ENCODE assay signal across 18 cellular contexts in genomic region chr12:75550906-75551305, GRCh38. TPM values are rescaled to one million over a fixed set of nuclear protein-coding genes. Genes with fewer than 3 reads are reported as not detected.
A peak's percentile ranks its signal among the peaks of the same experiment; 100 is the strongest.
DNase-seq lines count a peak whose midpoint lies in the region; ATAC-seq, FAIRE-seq and TF ChIP-seq lines count a peak whose summit lies in the region.
"Had no signal": no experiment of that assay in that cellular context is flagged by ENCODE, and none has a peak within 500 bp of the region (broad histone marks: within the 10 kb centered on the region; RNA-seq: fewer than 3 reads in every experiment).

No MANE protein-coding gene starts in this region.

- intact Hi-C loops in natural killer cell (cut with micrococcal nuclease) = no loop called here

- ATAC-seq in natural killer cell treated with Interleukin-12 subunit alpha and Interleukin-12 subunit beta and Interleukin-15 and Interleukin-18, amount 100 ng/mL, for 72 hours = no peak
- ATAC-seq in natural killer cell = no peak
- ATAC-seq in GM21423 (IDR thresholded peaks at IDR 0.05; ENCODE audit: unreplicated experiment) = no peak
- ATAC-seq in GM21529 (IDR thresholded peaks at IDR 0.05; ENCODE audit: unreplicated experiment) = no peak

- H3K4me2 ChIP-seq in astrocyte (ENCODE audit: low read length) = no peak overlapping the region
- H3K4me2 ChIP-seq: KMS-11, PC-9 had no signal

- TF ChIP-seq CTCF in natural killer cell (IDR thresholded peaks at IDR 0.05) = no peak
- no peak for TF ChIP-seq CTCF in astrocyte (IDR thresholded peaks at IDR 0.05; ENCODE audit: insufficient read depth, low read depth, low read length)

- FAIRE-seq in astrocyte (lab: Jason Lieb, UNC) = no peak
- FAIRE-seq: GM12891, GM19239 had no signal

- no peaks in the 10 kb centered on the region for H3K79me2 ChIP-seq in astrocyte (ENCODE audit: insufficient read depth, low read length)

- no peaks in the 10 kb centered on the region for H3K36me3 ChIP-seq in astrocyte (ENCODE audit: insufficient read depth, low read length)

- H3K36me3 Mint-ChIP-seq in natural killer cell treated with Interleukin-12 subunit alpha and Interleukin-12 subunit beta and Interleukin-15 and Interleukin-18, amount 100 ng/mL, for 72 hours = no peaks in the 10 kb centered on the region
- no peaks in the 10 kb centered on the region for H3K36me3 Mint-ChIP-seq in natural killer cell
- H3K36me3 Mint-ChIP-seq in astrocyte (ENCODE audit: low read depth, unreplicated experiment) = no peaks in the 10 kb centered on the region
- H3K36me3 Mint-ChIP-seq: CD4-positive, alpha-beta memory T cell had no signal

- no peaks in the 10 kb centered on the region for H3K27me3 ChIP-seq in astrocyte (ENCODE audit: insufficient read depth, low read length)

- peaks cover 6 to 13% of the 10 kb centered on the region in 2 donors for H3K4me1 Mint-ChIP-seq in natural killer cell treated with Interleukin-12 subunit alpha and Interleukin-12 subunit beta and Interleukin-15 and Interleukin-18, amount 100 ng/mL, for 72 hours (ENCODE audit: low read depth in 2 of 2)
- no peaks in the 10 kb centered on the region for H3K4me1 Mint-ChIP-seq in natural killer cell
- peaks cover 19% of the 10 kb centered on the region for H3K4me1 Mint-ChIP-seq in astrocyte (ENCODE audit: low read depth, unreplicated experiment)
- H3K4me1 Mint-ChIP-seq: B cell; CD4-positive, alpha-beta memory T cell had no signal

- H3K9me3 ChIP-seq in astrocyte (ENCODE audit: insufficient read depth, low read depth, low read length) = no peaks in the 10 kb centered on the region

- peaks cover 15% of the 10 kb centered on the region for H3K4me1 ChIP-seq in astrocyte (ENCODE audit: insufficient read depth, low read length)

- H4K20me1 ChIP-seq in astrocyte (ENCODE audit: insufficient read depth, low read length) = no peaks in the 10 kb centered on the region

- H3K4me3 Mint-ChIP-seq in natural killer cell treated with Interleukin-12 subunit alpha and Interleukin-12 subunit beta and Interleukin-15 and Interleukin-18, amount 100 ng/mL, for 72 hours = peak overlapping the region; percentile 21
- H3K4me3 Mint-ChIP-seq in natural killer cell = no peak overlapping the region
- H3K4me3 Mint-ChIP-seq in astrocyte (ENCODE audit: unreplicated experiment) = no peak overlapping the region
- H3K4me3 Mint-ChIP-seq: B cell; CD4-positive, alpha-beta memory T cell had no signal

- H3K27ac Mint-ChIP-seq in natural killer cell treated with Interleukin-12 subunit alpha and Interleukin-12 subunit beta and Interleukin-15 and Interleukin-18, amount 100 ng/mL, for 72 hours = peak overlapping the region in 1 of 2 donors; percentile 5
- H3K27ac Mint-ChIP-seq in natural killer cell = no peak overlapping the region
- H3K27ac Mint-ChIP-seq in astrocyte (ENCODE audit: unreplicated experiment) = no peak overlapping the region
- H3K27ac Mint-ChIP-seq: B cell; CD4-positive, alpha-beta memory T cell had no signal

- H3K9me3 Mint-ChIP-seq in natural killer cell treated with Interleukin-12 subunit alpha and Interleukin-12 subunit beta and Interleukin-15 and Interleukin-18, amount 100 ng/mL, for 72 hours = no peaks in the 10 kb centered on the region
- H3K9me3 Mint-ChIP-seq in natural killer cell (no peaks in the 10 kb centered on the region), astrocyte (ENCODE audit: unreplicated experiment) (no peaks in the 10 kb centered on the region)
- H3K9me3 Mint-ChIP-seq: CD4-positive, alpha-beta memory T cell had no signal

- no peak overlapping the region for H3K9ac ChIP-seq in astrocyte (ENCODE audit: low read length)
- H3K9ac ChIP-seq: KMS-11 had no signal

- no peak overlapping the region for H2AFZ ChIP-seq in astrocyte (ENCODE audit: low read depth, low read length)
- H2AFZ ChIP-seq: PC-9 had no signal

- no peak overlapping the region for H3K27ac ChIP-seq in astrocyte (ENCODE audit: low read depth, low read length)
- H3K27ac ChIP-seq: KMS-11, PC-9 had no signal

- DNase-seq in natural killer cell treated with Interleukin-12 subunit alpha and Interleukin-12 subunit beta and Interleukin-15 and Interleukin-18, amount 100 ng/mL, for 72 hours (ENCODE audit: low spot score) = no peak
- DNase-seq in natural killer cell (no peak), astrocyte (ENCODE audit: low read depth) (peak; percentile 67), glomerular endothelial cell (ENCODE audit: extremely low read depth, low read depth, low spot score) (peak; percentile 31)
- no peak for DNase-seq in activated CD8-positive, alpha-beta memory T cell treated with anti-CD3 and anti-CD28 coated beads, Interleukin-2, amount 50 U/mL, for 48 hours
- DNase-seq: CD4-positive, alpha-beta memory T cell; GOT3; MM.1S; NCI-H1930; NCI-H2171; NCI-H774; PC-9 had no signal

- H3K27me3 Mint-ChIP-seq in natural killer cell treated with Interleukin-12 subunit alpha and Interleukin-12 subunit beta and Interleukin-15 and Interleukin-18, amount 100 ng/mL, for 72 hours = peaks cover 37 to 49% of the 10 kb centered on the region in 2 donors
- H3K27me3 Mint-ChIP-seq in natural killer cell (ENCODE audit: low read depth in 2 of 2) = peaks cover 15 to 26% of the 10 kb centered on the region in 2 donors
- H3K27me3 Mint-ChIP-seq in astrocyte (ENCODE audit: low read depth, unreplicated experiment) = no peaks in the 10 kb centered on the region

- H3K4me3 ChIP-seq in astrocyte (ENCODE audit: insufficient read depth, low read depth, low read length) = no peak overlapping the region
- H3K4me3 ChIP-seq: PC-9 had no signal

RNA-seq across cellular contexts. Expression of gene KRR1, which starts 39.5 kb away (rescaled TPM):
- total RNA-seq in natural killer cell treated with Interleukin-12 subunit alpha and Interleukin-12 subunit beta and Interleukin-15 and Interleukin-18, amount 100 ng/mL, for 72 hours = 10 to 100 TPM; 64.4 to 96.4 TPM
- total RNA-seq in natural killer cell (100 to 1,000 TPM; 101 to 112 (median 106) TPM), astrocyte (48.4 and 56.9 TPM in 2 replicates), glomerular endothelial cell (27.0 and 31.0 TPM in 2 replicates)

Comparison
In these comparisons a context has a peak if more than half of its experiments do, and no peak if none do; other contexts are left out.
1. DNase-seq: peak in astrocyte (single experiment) and glomerular endothelial cell (single experiment); none in natural killer cell treated with Interleukin-12 subunit alpha and Interleukin-12 subunit beta and Interleukin-15 and Interleukin-18, amount 100 ng/mL, for 72 hours (single experiment), natural killer cell (single experiment) and activated CD8-positive, alpha-beta memory T cell treated with anti-CD3 and anti-CD28 coated beads, Interleukin-2, amount 50 U/mL, for 48 hours (single experiment).